ENCODE assay signal across 8 cellular contexts in the genomic region with DNA sequence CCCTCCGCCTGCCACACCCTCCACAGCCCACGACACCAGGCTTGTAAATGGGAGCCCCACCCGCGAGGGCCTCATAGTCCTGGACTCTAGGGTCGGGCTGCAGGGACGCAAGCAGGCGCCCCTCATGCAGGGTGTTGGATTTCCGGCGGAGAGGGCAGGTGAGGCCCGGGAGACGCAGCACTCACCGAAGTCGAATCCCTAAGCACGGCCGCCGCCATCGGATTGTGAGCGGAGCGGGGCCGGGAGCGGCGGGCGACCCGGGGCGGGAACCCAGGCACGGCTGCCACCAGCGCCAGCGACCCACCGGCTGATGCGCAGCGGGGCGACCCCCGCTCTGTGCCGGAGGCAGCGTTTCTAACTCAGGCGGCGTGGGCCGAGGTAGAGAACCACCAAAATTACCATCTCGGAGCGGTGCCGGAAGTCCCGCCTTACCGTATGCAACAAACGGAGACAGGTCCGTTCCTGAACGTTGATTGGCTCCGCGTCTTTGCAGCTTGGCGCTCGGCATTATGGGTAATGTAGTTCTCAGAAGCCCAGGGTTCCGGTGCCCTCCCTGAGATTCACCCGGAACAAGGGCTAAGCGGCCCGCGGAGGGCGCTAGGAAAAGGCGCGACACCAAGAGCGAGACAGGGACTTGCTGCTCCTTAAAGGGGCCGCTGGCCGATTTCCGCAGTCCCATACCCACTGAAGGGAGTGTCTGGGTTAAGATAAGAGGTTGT. TPM values are rescaled to one million over a fixed set of nuclear protein-coding genes. Genes with fewer than 3 reads are reported as not detected.
A peak's percentile ranks its signal among the peaks of the same experiment; 100 is the strongest.
DNase-seq lines count a peak whose midpoint lies in the region; TF ChIP-seq lines count a peak whose summit lies in the region.

ZNF416 (minus strand) TSS at position 425 of the 719 bp plus-strand sequence; CDS start at position 218, 207 bp downstream.

- H4K91ac ChIP-seq in H9 (ENCODE audit: insufficient read length, low read depth, low read length), result no peak within 1 kb of the TSS

- no peaks in the 10 kb centered on the region for H3K27me3 ChIP-seq in H9 (ENCODE audit: insufficient read depth, low read length)

- peak within 1 kb of the TSS; percentile 45 for H3K9ac ChIP-seq in H9 (ENCODE audit: extremely low read depth, insufficient read length, low read length)

- H2AFZ ChIP-seq in H9 (ENCODE audit: low read length), result no peak within 1 kb of the TSS

- in situ Hi-C loops in G401 (cut with HindIII; ENCODE audit: low sequenced_read_pairs), result no loop called here

- H3K36me3 Mint-ChIP-seq in H9 (ENCODE audit: insufficient read depth in 1 of 3, low read depth in 3 of 3) (peaks cover 53 to 58% (median 55%) of the 10 kb centered on the region in 3 experiments), nephron progenitor cell (ENCODE audit: low read depth) (peaks cover 66% of the 10 kb centered on the region)
- H3K36me3 Mint-ChIP-seq in stimulated activated naive CD8-positive, alpha-beta T cell treated with anti-CD3 and anti-CD28 coated beads, Interleukin-15, Interleukin-2, amounts not matched to agents 100 ng/mL and 50 ng/mL, for 24 hours (ENCODE audit: low read depth), result peaks cover 53% of the 10 kb centered on the region

- peak within 1 kb of the TSS; percentile 65 for H3K14ac ChIP-seq in H9 (ENCODE audit: insufficient read depth, low read length)

- H2BK15ac ChIP-seq in H9 (ENCODE audit: low read depth, low read length), result no peak within 1 kb of the TSS

- H3T11ph ChIP-seq in H9 (ENCODE audit: low read length), result no peak within 1 kb of the TSS

- H4K5ac ChIP-seq in H9 (ENCODE audit: insufficient read length, low read depth, low read length), result no peak within 1 kb of the TSS

- H3K23ac ChIP-seq in H9 (ENCODE audit: insufficient read length, low read depth, low read length), result no peak within 1 kb of the TSS

- no peak within 1 kb of the TSS for H2BK120ac ChIP-seq in H9 (ENCODE audit: low read depth, low read length, poor library complexity, severe bottlenecking)

- H2BK12ac ChIP-seq in H9 (ENCODE audit: insufficient read length, low read depth, low read length), result no peak within 1 kb of the TSS

- peak; percentile 100 for DNase-seq in G401 (ENCODE audit: low spot score)
- peak; percentile 99 for DNase-seq in H9
- peak; percentile 99 for DNase-seq in M059J (ENCODE audit: low read depth)
- DNase-seq in SHP77 (lab: John Stamatoyannopoulos, UW), result peak; percentile 96 to 97
- DNase-seq in activated gamma-delta T cell (lab: John Stamatoyannopoulos, UW), result peak; percentile 68
- peak; percentile 99 for DNase-seq in fibroblast of villous mesenchyme (ENCODE audit: low read depth)
- DNase-seq in nephron progenitor cell, result peak; percentile 92

- peaks cover 76% of the 10 kb centered on the region in 2 experiments for H3K9me3 Mint-ChIP-seq in H9
- peaks cover 98% of the 10 kb centered on the region for H3K9me3 Mint-ChIP-seq in nephron progenitor cell
- H3K9me3 Mint-ChIP-seq in stimulated activated naive CD8-positive, alpha-beta T cell treated with anti-CD3 and anti-CD28 coated beads, Interleukin-15, Interleukin-2, amounts not matched to agents 100 ng/mL and 50 ng/mL, for 24 hours, result peaks cover 56% of the 10 kb centered on the region

- peaks cover 6% of the 10 kb centered on the region for H3K4me1 ChIP-seq in H9 (ENCODE audit: insufficient read depth, low read length)

- H3K4me3 ChIP-seq in fibroblast of villous mesenchyme (ENCODE audit: low read depth, low read length), result peak within 1 kb of the TSS; percentile 90

- H3K18ac ChIP-seq in H9 (ENCODE audit: insufficient read length, low read depth, low read length), result no peak within 1 kb of the TSS

- peaks cover 9% of the 10 kb centered on the region; the same call in 1 of the 2 replicates for H3K79me2 ChIP-seq in H9 (ENCODE audit: insufficient read depth, low read length)

- no peak within 1 kb of the TSS for H3K27ac ChIP-seq in H9 (ENCODE audit: insufficient read length, low read depth, low read length)

- H3K4me2 ChIP-seq in H9 (ENCODE audit: insufficient read depth, insufficient read length, low read length), result peak within 1 kb of the TSS; percentile 92

- no peaks in the 10 kb centered on the region for H4K20me1 ChIP-seq in H9 (ENCODE audit: control insufficient read depth, insufficient read depth, insufficient read length)

- H2AK5ac ChIP-seq in H9 (ENCODE audit: insufficient read length, low read length), result no peak within 1 kb of the TSS

- peaks cover 38% of the 10 kb centered on the region for H3K9me3 ChIP-seq in H9 (ENCODE audit: control insufficient read depth, low read depth, low read length)

- WGBS in H9 (ENCODE audit: extremely low coverage, insufficient read length, low lambda C conversion rate), result no CpG with 5 or more reads among the region's 62 CpGs

- peaks cover 25% of the 10 kb centered on the region for H3K27me3 Mint-ChIP-seq in H9 (ENCODE audit: low read depth)
- H3K27me3 Mint-ChIP-seq in nephron progenitor cell (ENCODE audit: low read depth, poor library complexity), result peaks cover 27% of the 10 kb centered on the region
- no peaks in the 10 kb centered on the region for H3K27me3 Mint-ChIP-seq in stimulated activated naive CD8-positive, alpha-beta T cell treated with anti-CD3 and anti-CD28 coated beads, Interleukin-15, Interleukin-2, amounts not matched to agents 100 ng/mL and 50 ng/mL, for 24 hours

- no peaks in the 10 kb centered on the region for H3K79me1 ChIP-seq in H9 (ENCODE audit: insufficient read depth, low read depth, low read length, poor library complexity, severe bottlenecking)

- H2BK20ac ChIP-seq in H9 (ENCODE audit: low read depth, low read length, poor library complexity, severe bottlenecking), result no peak within 1 kb of the TSS

- no peak within 1 kb of the TSS for H4K8ac ChIP-seq in H9 (replicated peaks; ENCODE audit: insufficient read length, low read depth, low read length)

- H3K23me2 ChIP-seq in H9 (ENCODE audit: insufficient read length, low read depth, low read length, poor library complexity, severe bottlenecking), result peaks cover 12% of the 10 kb centered on the region

- no peak within 1 kb of the TSS for H3K4ac ChIP-seq in H9 (ENCODE audit: low read depth, low read length)

- H3K4me1 Mint-ChIP-seq in H9 (peaks cover 8 to 11% of the 10 kb centered on the region in 2 experiments; a peak in 3 of 4 replicates), nephron progenitor cell (peaks cover 11% of the 10 kb centered on the region)
- H3K4me1 Mint-ChIP-seq in stimulated activated naive CD8-positive, alpha-beta T cell treated with anti-CD3 and anti-CD28 coated beads, Interleukin-15, Interleukin-2, amounts not matched to agents 100 ng/mL and 50 ng/mL, for 24 hours (ENCODE audit: low read depth), result peaks cover 21% of the 10 kb centered on the region

- no peak within 1 kb of the TSS for H3K56ac ChIP-seq in H9 (ENCODE audit: insufficient read length, low read depth, low read length)

- H3K4me3 Mint-ChIP-seq in H9 (peak within 1 kb of the TSS; percentile 77 to 85), nephron progenitor cell (peak within 1 kb of the TSS; percentile 86)
- peak within 1 kb of the TSS; percentile 82 for H3K4me3 Mint-ChIP-seq in stimulated activated naive CD8-positive, alpha-beta T cell treated with anti-CD3 and anti-CD28 coated beads, Interleukin-15, Interleukin-2, amounts not matched to agents 100 ng/mL and 50 ng/mL, for 24 hours

- no peak within 1 kb of the TSS for H2BK5ac ChIP-seq in H9 (ENCODE audit: insufficient read length, low read length)

- peak; percentile 31; the same call in 2 of the 3 replicates for TF ChIP-seq CTCF in H9 (conservative IDR thresholded peaks at IDR 0.05)
- peak; percentile 16 for TF ChIP-seq CTCF in fibroblast of villous mesenchyme (IDR thresholded peaks at IDR 0.05; ENCODE audit: insufficient read depth, low read depth, low read length)
- TF ChIP-seq CTCF in nephron progenitor cell (IDR thresholded peaks at IDR 0.05), result no peak

- peak within 1 kb of the TSS in 2 of 3 experiments; percentile 51 to 70; a peak in 1 of 7 replicates for H3K27ac Mint-ChIP-seq in H9
- no peak within 1 kb of the TSS for H3K27ac Mint-ChIP-seq in nephron progenitor cell
- peak within 1 kb of the TSS; percentile 26 for H3K27ac Mint-ChIP-seq in stimulated activated naive CD8-positive, alpha-beta T cell treated with anti-CD3 and anti-CD28 coated beads, Interleukin-15, Interleukin-2, amounts not matched to agents 100 ng/mL and 50 ng/mL, for 24 hours

RNA-seq across cellular contexts. Expression of gene ZNF416, which starts in this region (rescaled TPM):
- 9.0 and 9.4 TPM in 2 replicates for total RNA-seq in G401 (2014; rRNA removed; shearing (Covaris generic))
- total RNA-seq in H9 (2021) (10.9 and 11.4 TPM in 2 replicates), fibroblast of villous mesenchyme (4.5 and 6.9 TPM in 2 replicates)
- 5.0 and 6.9 TPM in 2 replicates for total RNA-seq in M059J (2014; rRNA removed; shearing (Covaris generic))
